In genomic region chr5:98349251-98349989, GRCh38 we compare ENCODE assay signal across 11 cellular contexts.
DNase-seq lines count a peak whose midpoint lies in the region; ATAC-seq and TF ChIP-seq lines count a peak whose summit lies in the region.
"Had no signal": no experiment of that assay in that cellular context is flagged by ENCODE, and none has a peak within 500 bp of the region (broad histone marks: within the 10 kb centered on the region; RNA-seq: fewer than 3 reads in every experiment).

No MANE protein-coding gene starts in this region.

- no peak for ATAC-seq in GM21526 (IDR thresholded peaks at IDR 0.05; ENCODE audit: low FRiP score, unreplicated experiment)

- H3K4me2 ChIP-seq in OCI-LY7 (ENCODE audit: low read length) = no peak overlapping the region

- H3K27me3 ChIP-seq in ACC112 (ENCODE audit: insufficient read depth, low read length) = no peaks in the 10 kb centered on the region

- peaks cover 5% of the 10 kb centered on the region for H3K4me1 ChIP-seq in ACC112 (ENCODE audit: control insufficient read depth, insufficient read depth, low read length, unreplicated experiment)
- H3K4me1 ChIP-seq in OCI-LY7 (ENCODE audit: insufficient read depth, low read length, poor library complexity, severe bottlenecking) = no peaks in the 10 kb centered on the region

- BruUV-seq in OCI-LY7 (replicated peaks; lab: Mats Ljungman, UMichigan) = no TSS peak

- H3K9me2 ChIP-seq in OCI-LY7 (ENCODE audit: insufficient read depth, low read length) = no peaks in the 10 kb centered on the region

- in situ Hi-C loops in GM13976 (cut with MboI; ENCODE audit: low sequenced_read_pairs, unreplicated experiment) = no loop called here

- H3K79me2 ChIP-seq in ACC112 (ENCODE audit: control insufficient read depth, insufficient read depth, low read length, unreplicated experiment) = no peaks in the 10 kb centered on the region
- H3K79me2 ChIP-seq in OCI-LY7 (ENCODE audit: insufficient read depth, low read depth, low read length) = no peaks in the 10 kb centered on the region

- H3K4me3 ChIP-seq in ACC112 (ENCODE audit: low read depth, low read length) (peak overlapping the region; percentile 47), OCI-LY7 (ENCODE audit: low read depth, low read length, poor library complexity, severe bottlenecking) (no peak overlapping the region), coronary artery (no peak overlapping the region)

- DNase-seq in GM13976 (ENCODE audit: low spot score) = no peak
- peak; percentile 1 for DNase-seq in OCI-LY7 (ENCODE audit: low spot score)
- DNase-seq in fibroblast of gingiva (ENCODE audit: low read depth) = peak; percentile 61
- no peak for DNase-seq in coronary artery (ENCODE audit: low spot score)
- no peak for DNase-seq in NCI-H128 (lab: John Stamatoyannopoulos, UW; ENCODE audit: unreplicated experiment)
- no peak for DNase-seq in NCI-H446 treated with DMSO at 0.1 percent for 48 hours (lab: John Stamatoyannopoulos, UW)
- DNase-seq: amygdala; DMS79 treated with DMSO at 0.1 percent for 48 hours; stimulated activated naive CD4-positive, alpha-beta T cell had no signal

- H2AFZ ChIP-seq in ACC112 (ENCODE audit: low read length, unreplicated experiment) (peak overlapping the region; percentile 51), OCI-LY7 (ENCODE audit: low read length) (no peak overlapping the region)

- H4K20me1 ChIP-seq in OCI-LY7 (ENCODE audit: insufficient read depth, low read length) = no peaks in the 10 kb centered on the region

- POLR2A ChIA-PET in OCI-LY7 (lab: Charles Lee) = no interaction called here

- H3K36me3 ChIP-seq in ACC112 (ENCODE audit: insufficient read depth, low read length) = no peaks in the 10 kb centered on the region
- no peaks in the 10 kb centered on the region for H3K36me3 ChIP-seq in OCI-LY7 (ENCODE audit: insufficient read depth, low read length)

- CTCF ChIA-PET in OCI-LY7 (lab: Charles Lee; ENCODE audit: unreplicated experiment) = no interaction called here

- peaks cover 10% of the 10 kb centered on the region for H3K9me3 ChIP-seq in OCI-LY7 (ENCODE audit: low read length)

- peak; percentile 6 for TF ChIP-seq CTCF in GM13976 (IDR thresholded peaks at IDR 0.05; ENCODE audit: borderline replicate concordance, control extremely low read depth, extremely low read depth, insufficient read depth, missing control alignments)
- peak; percentile 76 for TF ChIP-seq CTCF in OCI-LY7 (conservative IDR thresholded peaks at IDR 0.05; ENCODE audit: low read length)
- TF ChIP-seq CTCF in coronary artery (IDR thresholded peaks at IDR 0.05) = no peak

- intact Hi-C loops in OCI-LY7 (cut with micrococcal nuclease; ENCODE audit: unreplicated experiment) = no loop called here

- H3K27ac ChIP-seq in ACC112 (ENCODE audit: low read depth, low read length) (peak overlapping the region; percentile 87), OCI-LY7 (ENCODE audit: low read depth, low read length, poor library complexity, severe bottlenecking) (no peak overlapping the region), coronary artery (no peak overlapping the region)

Comparison
In these comparisons a context has a peak if more than half of its experiments do, and no peak if none do; other contexts are left out.
1. DNase-seq: peak in OCI-LY7 (single experiment) and fibroblast of gingiva (single experiment); none in GM13976 (single experiment), coronary artery (single experiment), NCI-H128 (single experiment) and NCI-H446 treated with DMSO at 0.1 percent for 48 hours (single experiment).